Comparison of ENCODE assay signal across 10 cellular contexts in genomic region chr2:179440642-179441251, GRCh38.
DNase-seq lines count a peak whose midpoint lies in the region; ATAC-seq and TF ChIP-seq lines count a peak whose summit lies in the region.
"Had no signal": no experiment of that assay in that cellular context is flagged by ENCODE, and none has a peak within 500 bp of the region (broad histone marks: within the 10 kb centered on the region; RNA-seq: fewer than 3 reads in every experiment).

No MANE protein-coding gene starts in this region.

- H3K4me3 Mint-ChIP-seq in CD8-positive, alpha-beta T cell, result no peak overlapping the region
- H3K4me3 Mint-ChIP-seq: naive thymus-derived CD8-positive, alpha-beta T cell had no signal

- H3K4me3 ChIP-seq in CD8-positive, alpha-beta T cell (ENCODE audit: low read depth, low read length), result no peak overlapping the region
- no peak overlapping the region for H3K4me3 ChIP-seq in MM.1S (ENCODE audit: low read length)
- no peak overlapping the region for H3K4me3 ChIP-seq in right lobe of liver
- H3K4me3 ChIP-seq: SJSA1 had no signal

- TF ChIP-seq CTCF in CD8-positive, alpha-beta T cell (IDR thresholded peaks at IDR 0.05), result peak; percentile 63
- TF ChIP-seq CTCF in MM.1S (IDR thresholded peaks at IDR 0.05; ENCODE audit: low read length) (peak; percentile 69), right lobe of liver (IDR thresholded peaks at IDR 0.05) (peak; percentile 48 to 66 (median 64))

- H3F3A ChIP-seq in MM.1S (ENCODE audit: insufficient read depth, low read length), result no peaks in the 10 kb centered on the region

- H3K4me1 Mint-ChIP-seq in CD8-positive, alpha-beta T cell (ENCODE audit: low read depth), result no peaks in the 10 kb centered on the region
- H3K4me1 Mint-ChIP-seq: naive thymus-derived CD8-positive, alpha-beta T cell had no signal

- CTCF ChIA-PET in CD8-positive, alpha-beta T cell (lab: Charles Lee), result interaction anchor here (0.6 to 3.3 kb wide), 3 partner anchors 14 to 550 kb away, joined by 3 to 17 read pairs (median 3); no protein-coding TSS in a partner anchor

- POLR2A ChIA-PET in CD8-positive, alpha-beta T cell (lab: Charles Lee), result no interaction called here

- TF ChIP-seq POLR2A in right lobe of liver (IDR thresholded peaks at IDR 0.05), result no peak

- no peaks in the 10 kb centered on the region for H3K36me3 Mint-ChIP-seq in CD8-positive, alpha-beta T cell
- H3K36me3 Mint-ChIP-seq: naive thymus-derived CD8-positive, alpha-beta T cell had no signal

- no peaks in the 10 kb centered on the region for H3K9me3 Mint-ChIP-seq in CD8-positive, alpha-beta T cell
- H3K9me3 Mint-ChIP-seq: naive thymus-derived CD8-positive, alpha-beta T cell had no signal

- H3K9me3 ChIP-seq in CD8-positive, alpha-beta T cell (ENCODE audit: low read length), result no peaks in the 10 kb centered on the region
- no peaks in the 10 kb centered on the region for H3K9me3 ChIP-seq in MM.1S (replicated peaks; ENCODE audit: insufficient read depth, low read length)
- H3K9me3 ChIP-seq in right lobe of liver, result no peaks in the 10 kb centered on the region
- H3K9me3 ChIP-seq: SJSA1 had no signal

- H4K20me1 ChIP-seq in MM.1S (ENCODE audit: insufficient read depth, low read length), result no peaks in the 10 kb centered on the region

- WGBS in right lobe of liver (ENCODE audit: insufficient coverage, low coverage, low lambda C conversion rate, missing lambda C conversion rate), result 84% methylated on average over 4 of the region's 5 CpGs

- no peaks in the 10 kb centered on the region for H3K4me1 ChIP-seq in CD8-positive, alpha-beta T cell (ENCODE audit: insufficient read depth, low read length)
- H3K4me1 ChIP-seq in MM.1S (ENCODE audit: low read length) (no peaks in the 10 kb centered on the region), right lobe of liver (no peaks in the 10 kb centered on the region)
- H3K4me1 ChIP-seq: SJSA1 had no signal

- intact Hi-C loops in CD8-positive, alpha-beta T cell (cut with DNase I, micrococcal nuclease), result loop anchor here (1.0 to 10.0 kb wide), 5 partner anchors 221 to 678 kb away; no protein-coding TSS in a partner anchor
- intact Hi-C loops in right lobe of liver (cut with DNase I), result no loop called here

- no peak for DNase-seq in CD8-positive, alpha-beta T cell
- peak; percentile 61 for DNase-seq in MM.1S
- peak; percentile 43 for DNase-seq in amniotic epithelial cell (ENCODE audit: low read depth)
- no peak for DNase-seq in right lobe of liver

- peaks cover 18% of the 10 kb centered on the region for H3K27me3 Mint-ChIP-seq in CD8-positive, alpha-beta T cell (ENCODE audit: low read depth)

- H3K27me3 ChIP-seq in CD8-positive, alpha-beta T cell (ENCODE audit: insufficient read depth, low read length), result no peaks in the 10 kb centered on the region
- no peaks in the 10 kb centered on the region for H3K27me3 ChIP-seq in MM.1S (replicated peaks; ENCODE audit: insufficient read depth, low read length)
- H3K27me3 ChIP-seq in right lobe of liver, result no peaks in the 10 kb centered on the region
- H3K27me3 ChIP-seq: SJSA1 had no signal

- H3K4me2 ChIP-seq in MM.1S (ENCODE audit: low read depth, low read length), result no peak overlapping the region

- no peak for ATAC-seq in CD8-positive, alpha-beta T cell
- ATAC-seq in GM18868 (IDR thresholded peaks at IDR 0.05; ENCODE audit: unreplicated experiment), result peak; percentile 71
- peak; percentile 55 to 68 (median 63) for ATAC-seq in right lobe of liver
- no peak for ATAC-seq in HG02571 (IDR thresholded peaks at IDR 0.05; ENCODE audit: unreplicated experiment)
- no peak for ATAC-seq in HG03469 (IDR thresholded peaks at IDR 0.05; ENCODE audit: unreplicated experiment)
- ATAC-seq in GM21737 (IDR thresholded peaks at IDR 0.05; ENCODE audit: unreplicated experiment), result no peak
- ATAC-seq: naive thymus-derived CD8-positive, alpha-beta T cell had no signal

- H3K79me2 ChIP-seq in MM.1S (ENCODE audit: low read length), result no peaks in the 10 kb centered on the region

- H3K27ac Mint-ChIP-seq in CD8-positive, alpha-beta T cell, result no peak overlapping the region
- H3K27ac Mint-ChIP-seq: naive thymus-derived CD8-positive, alpha-beta T cell had no signal

- H3K9ac ChIP-seq in MM.1S (ENCODE audit: low read length), result no peak overlapping the region

- no peak overlapping the region for H3K27ac ChIP-seq in CD8-positive, alpha-beta T cell (ENCODE audit: low read depth, low read length)
- no peak overlapping the region for H3K27ac ChIP-seq in MM.1S (ENCODE audit: low read length)
- H3K27ac ChIP-seq in right lobe of liver, result no peak overlapping the region
- H3K27ac ChIP-seq: SJSA1 had no signal

- no peak overlapping the region for H2AFZ ChIP-seq in MM.1S (ENCODE audit: low read length)

- no peaks in the 10 kb centered on the region for H3K9me2 ChIP-seq in MM.1S (replicated peaks; ENCODE audit: insufficient read depth, low read length)

- no peaks in the 10 kb centered on the region for H3K36me3 ChIP-seq in CD8-positive, alpha-beta T cell (ENCODE audit: insufficient read depth, low read length)
- H3K36me3 ChIP-seq in MM.1S (replicated peaks; ENCODE audit: insufficient read depth, low read length) (no peaks in the 10 kb centered on the region), right lobe of liver (peaks cover 0 to 21% (median 5%) of the 10 kb centered on the region in 4 donors)
- H3K36me3 ChIP-seq: SJSA1 had no signal

Comparison
In these comparisons a context has a peak if more than half of its experiments do, and no peak if none do; other contexts are left out.
1. ATAC-seq: peak in GM18868 (single experiment) and right lobe of liver (4 of 4); none in CD8-positive, alpha-beta T cell (single experiment), HG02571 (single experiment), HG03469 (single experiment) and GM21737 (single experiment).
2. DNase-seq: peak in MM.1S (single experiment) and amniotic epithelial cell (single experiment); none in CD8-positive, alpha-beta T cell (0 of 7) and right lobe of liver (0 of 3).
3. intact Hi-C loops: an anchor here in CD8-positive, alpha-beta T cell (1.0 to 10.0 kb wide); none called in right lobe of liver.
4. Peak in every context shown above with its lines, with median percentiles within 50 percentile points of each other: CTCF ChIP-seq.